Comparison of ENCODE assay signal across 29 cellular contexts in the genomic region with DNA sequence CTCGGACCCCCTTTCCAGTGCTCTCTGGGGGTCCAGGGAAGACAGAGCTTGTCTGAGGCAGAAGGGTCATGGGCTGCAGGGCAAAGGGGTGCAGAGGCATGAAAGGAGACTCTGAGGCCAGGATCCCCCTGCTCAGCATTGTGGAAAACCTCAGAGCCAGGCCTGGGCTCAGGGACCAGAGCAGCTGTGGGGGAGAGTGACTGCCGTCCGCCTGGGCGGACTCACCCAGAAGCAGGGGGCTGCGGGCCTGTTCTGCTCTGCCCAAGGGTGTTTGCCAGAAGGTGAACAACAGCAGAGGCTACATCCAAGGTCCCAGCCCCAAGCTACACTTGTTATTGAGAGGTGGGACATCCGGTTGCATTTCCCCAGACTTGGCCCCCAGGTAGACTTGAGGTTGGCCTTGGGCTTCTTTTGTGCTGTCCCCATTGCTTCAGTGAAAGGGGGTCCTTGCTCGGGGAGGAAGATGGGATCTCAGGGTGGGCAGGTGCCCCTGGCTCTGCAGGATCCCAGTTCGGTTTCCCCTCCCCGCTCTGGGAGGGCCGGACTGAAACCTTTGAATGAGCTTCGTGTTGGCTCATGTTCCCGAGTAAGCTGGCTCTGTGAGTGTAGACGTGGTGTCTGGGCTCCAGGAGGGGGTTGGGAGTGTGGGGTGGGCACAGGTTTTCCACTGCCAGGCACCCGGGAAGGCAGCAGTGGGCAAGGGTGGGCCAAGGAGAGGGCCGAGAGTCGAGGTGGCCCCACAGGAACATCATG.
DNase-seq lines count a peak whose midpoint lies in the region; ATAC-seq, FAIRE-seq and TF ChIP-seq lines count a peak whose summit lies in the region.
"Had no signal": no experiment of that assay in that cellular context is flagged by ENCODE, and none has a peak within 500 bp of the region (broad histone marks: within the 10 kb centered on the region; RNA-seq: fewer than 3 reads in every experiment).

No MANE protein-coding gene starts in this region.

- H3K4me1 ChIP-seq in SK-N-SH (ENCODE audit: control insufficient read depth in 1 of 2, insufficient read depth in 2 of 2, low read depth in 1 of 2, low read length in 1 of 2) (peaks cover 14 to 16% of the 10 kb centered on the region in 2 experiments; a peak in 3 of 4 replicates), astrocyte (ENCODE audit: insufficient read depth, low read length) (peaks cover 16% of the 10 kb centered on the region), stomach (peaks cover 28 to 74% (median 54%) of the 10 kb centered on the region in 4 donors), body of pancreas (peaks cover 16% of the 10 kb centered on the region), HepG2 (ENCODE audit: insufficient read depth, low read length) (0 out of 2 replicates have a peak, but pooled peaks cover 7% of the 10 kb centered on the region)
- H3K4me1 ChIP-seq: HAP-1 had no signal

- no peaks in the 10 kb centered on the region for H3K9me2 ChIP-seq in SK-N-SH

- peaks cover 49 to 52% of the 10 kb centered on the region in 2 experiments for H3K36me3 ChIP-seq in SK-N-SH (replicated peaks in 1 of 2; ENCODE audit: control insufficient read depth in 1 of 2, insufficient read depth in 2 of 2, low read length in 1 of 2)
- peaks cover 43% of the 10 kb centered on the region for H3K36me3 ChIP-seq in astrocyte (ENCODE audit: insufficient read depth, low read length)
- H3K36me3 ChIP-seq in stomach = peaks cover 0 to 9% (median 0%) of the 10 kb centered on the region in 4 donors
- H3K36me3 ChIP-seq in body of pancreas (replicated peaks in 1 of 2; ENCODE audit: insufficient read depth in 1 of 2, low read depth in 2 of 2) = no peaks in the 10 kb centered on the region
- H3K36me3 ChIP-seq in HepG2 (replicated peaks in 1 of 2; ENCODE audit: control insufficient read depth in 1 of 2, insufficient read depth in 2 of 2, low read length in 2 of 2) = no peaks in the 10 kb centered on the region
- H3K36me3 ChIP-seq: HAP-1 had no signal

- BruUV-seq in HepG2 (replicated peaks; lab: Mats Ljungman, UMichigan) = no TSS peak

- CTCF ChIA-PET in SK-N-SH (lab: Yijun Ruan, JAX) (interaction anchor here (1.1 to 15.1 kb wide), 6 partner anchors 29 to 290 kb away, joined by 3 to 348 read pairs (median 12); no protein-coding TSS in a partner anchor), HepG2 (lab: Yijun Ruan, JAX; ENCODE audit: low intra/inter-chr PET ratio, low total read pairs) (no interaction called here)

- H3K27ac ChIP-seq in SK-N-SH (ENCODE audit: low read depth in 2 of 2, low read length in 1 of 2) = peak overlapping the region in 1 of 2 experiments; percentile 30; a peak in 1 of 4 replicates
- H3K27ac ChIP-seq in astrocyte (ENCODE audit: low read depth, low read length) = peak overlapping the region; percentile 12
- H3K27ac ChIP-seq in stomach = peak overlapping the region; percentile 3 to 87 (median 72)
- H3K27ac ChIP-seq in body of pancreas = peak overlapping the region in 1 of 4 donors; percentile 44
- no peak overlapping the region for H3K27ac ChIP-seq in HepG2 (ENCODE audit: extremely low read length, insufficient read depth, low read length)

- H3K36me3 Mint-ChIP-seq in astrocyte (ENCODE audit: low read depth, unreplicated experiment) (peaks cover 33% of the 10 kb centered on the region), mesothelial cell of epicardium (peaks cover 22% of the 10 kb centered on the region)
- H3K36me3 Mint-ChIP-seq: CD4-positive, CD25-positive, alpha-beta regulatory T cell; natural killer cell had no signal

- in situ Hi-C loops in HepG2 (cut with HindIII; ENCODE audit: extremely low pct_ligation_motif_present, low pct_unique_long_range_greater_than_20kb) = loop anchor here (10.0 kb wide), 1 partner anchor 279 kb away; no protein-coding TSS in a partner anchor

- POLR2A ChIA-PET in SK-N-SH (lab: Yijun Ruan, JAX) (interaction anchor here (1.3 kb wide), 1 partner anchor 27 kb away, joined by 4 read pairs; no protein-coding TSS in a partner anchor), HepG2 (lab: Yijun Ruan, JAX) (no interaction called here)

- H3K4me3 Mint-ChIP-seq in astrocyte (ENCODE audit: unreplicated experiment) = no peak overlapping the region
- no peak overlapping the region for H3K4me3 Mint-ChIP-seq in mesothelial cell of epicardium
- H3K4me3 Mint-ChIP-seq: activated B cell treated with CpG ODN at 0.5 μM for 24 hours; CD4-positive, CD25-positive, alpha-beta regulatory T cell; natural killer cell; T-helper 2 cell treated with Interferon-gamma antibody and Interleukin-4, amounts not matched to agents 5 μg/mL and 100 μg/mL, for 36 hours had no signal

- peaks cover 3% of the 10 kb centered on the region for H3K9me3 Mint-ChIP-seq in astrocyte (ENCODE audit: unreplicated experiment)
- no peaks in the 10 kb centered on the region for H3K9me3 Mint-ChIP-seq in mesothelial cell of epicardium
- H3K9me3 Mint-ChIP-seq: T-helper 2 cell treated with Interferon-gamma antibody and Interleukin-4, amounts not matched to agents 5 μg/mL and 100 μg/mL, for 36 hours had no signal

- H3K9ac ChIP-seq in SK-N-SH = no peak overlapping the region
- H3K9ac ChIP-seq in astrocyte (ENCODE audit: low read length) = peak overlapping the region; percentile 27
- no peak overlapping the region for H3K9ac ChIP-seq in HepG2 (ENCODE audit: insufficient read depth, low read depth, low read length)

- H4K20me1 ChIP-seq in SK-N-SH (ENCODE audit: insufficient read depth) (peaks cover 94% of the 10 kb centered on the region), astrocyte (ENCODE audit: insufficient read depth, low read length) (peaks cover 99% of the 10 kb centered on the region), HepG2 (ENCODE audit: insufficient read depth, low read length) (no peaks in the 10 kb centered on the region)

- H3K27ac Mint-ChIP-seq in astrocyte (ENCODE audit: unreplicated experiment) (no peak overlapping the region), mesothelial cell of epicardium (peak overlapping the region; percentile 34)
- H3K27ac Mint-ChIP-seq: activated B cell treated with CpG ODN at 0.5 μM for 24 hours; CD4-positive, CD25-positive, alpha-beta regulatory T cell; natural killer cell; T-helper 2 cell treated with Interferon-gamma antibody and Interleukin-4, amounts not matched to agents 5 μg/mL and 100 μg/mL, for 36 hours had no signal

- DNase-seq in SK-N-SH = peak; percentile 51
- DNase-seq in astrocyte (ENCODE audit: low read depth) = no peak
- DNase-seq in mesothelial cell of epicardium (ENCODE audit: low spot score in 2 of 2, unreplicated experiment in 2 of 2) = no peak
- DNase-seq in stomach = no peak
- DNase-seq in body of pancreas = no peak
- DNase-seq in NCI-H2029 (lab: John Stamatoyannopoulos, UW) = no peak
- no peak for DNase-seq in HepG2 (ENCODE audit: low spot score)
- DNase-seq: 8988T; activated B cell treated with CpG ODN at 0.5 μM for 24 hours; activated CD4-positive, alpha-beta T cell treated with anti-CD3 and anti-CD28 coated beads, Interleukin-2, amount 50 U/mL, for 1 hour; activated naive CD4-positive, alpha-beta T cell treated with anti-CD3 and anti-CD28 coated beads, Interleukin-2, amount 50 U/mL, for 16 hours; amygdala; CD4-positive, CD25-positive, alpha-beta regulatory T cell; cortex of kidney; foreskin melanocyte; midbrain; natural killer cell; NCI-H1105; NCI-H1930; NCI-H226; NCI-H748 treated with DMSO at 0.1 percent for 48 hours; stimulated activated naive CD4-positive, alpha-beta T cell treated with Interleukin-2 at 50 U/mL for 16 hours had no signal

- H3K27me3 ChIP-seq in SK-N-SH (ENCODE audit: insufficient read depth) = no peaks in the 10 kb centered on the region
- H3K27me3 ChIP-seq in astrocyte (ENCODE audit: insufficient read depth, low read length) = no peaks in the 10 kb centered on the region
- peaks cover 0 to 1% (median 0%) of the 10 kb centered on the region in 3 donors for H3K27me3 ChIP-seq in stomach
- no peaks in the 10 kb centered on the region for H3K27me3 ChIP-seq in body of pancreas
- H3K27me3 ChIP-seq in HepG2 (ENCODE audit: control insufficient read depth in 1 of 2, insufficient read depth in 2 of 2, low read length in 2 of 2) = peaks cover 4 to 12% of the 10 kb centered on the region in 2 experiments; a peak in 3 of 5 replicates

- no peak for TF ChIP-seq EP300 in SK-N-SH (IDR thresholded peaks at IDR 0.05; ENCODE audit: borderline replicate concordance in 1 of 2, low read depth in 1 of 2, low read length in 1 of 2)
- TF ChIP-seq EP300 in stomach (IDR thresholded peaks at IDR 0.05) = no peak
- no peak for TF ChIP-seq EP300 in HepG2 (IDR thresholded peaks at IDR 0.05; ENCODE audit: low read depth in 2 of 2, low read length in 2 of 2)
- TF ChIP-seq EP300 in HepG2 (CRISPR knock-in tag; IDR thresholded peaks at IDR 0.05; ENCODE audit: borderline replicate concordance) = no peak

- 85% methylated on average over 10 of the region's 16 CpGs for WGBS in SK-N-SH (ENCODE audit: low lambda C conversion rate)
- 66 to 82% (median 76%) methylated on average over 12 to 16 of the region's 16 CpGs for WGBS in stomach, 5 donors
- 63 to 66% methylated on average over 7 to 16 of the region's 16 CpGs for WGBS in body of pancreas, 2 donors
- WGBS in HepG2 (ENCODE audit: low lambda C conversion rate) = 54% methylated on average over 5 of the region's 16 CpGs

- H3K4me1 Mint-ChIP-seq in astrocyte (ENCODE audit: low read depth, unreplicated experiment) (peaks cover 30% of the 10 kb centered on the region), mesothelial cell of epicardium (peaks cover 5% of the 10 kb centered on the region)
- H3K4me1 Mint-ChIP-seq: activated B cell treated with CpG ODN at 0.5 μM for 24 hours; CD4-positive, CD25-positive, alpha-beta regulatory T cell; natural killer cell had no signal

- H3K4me2 ChIP-seq in SK-N-SH (0 out of 2 replicates have a peak overlapping the region, but pooled peaks have one; percentile 6), astrocyte (ENCODE audit: low read length) (peak overlapping the region; percentile 42), HepG2 (ENCODE audit: low read depth, low read length) (no peak overlapping the region)

- TF ChIP-seq RAD21 in SK-N-SH (IDR thresholded peaks at IDR 0.05; ENCODE audit: low read length) (no peak), HepG2 (CRISPR knock-in tag; IDR thresholded peaks at IDR 0.05) (no peak)

- FAIRE-seq in astrocyte (lab: Jason Lieb, UNC) = no peak
- no peak for FAIRE-seq in HepG2 (lab: Jason Lieb, UNC)
- FAIRE-seq: GM19239, K562 had no signal

- no peak for TF ChIP-seq POLR2A in stomach (IDR thresholded peaks at IDR 0.05)
- no peak for TF ChIP-seq POLR2A in body of pancreas (IDR thresholded peaks at IDR 0.05)
- no peak for TF ChIP-seq POLR2A in HepG2 (IDR thresholded peaks at IDR 0.05; ENCODE audit: insufficient read depth in 1 of 2, low read depth in 2 of 2, low read length in 2 of 2)

- H3K4me3 ChIP-seq in SK-N-SH (ENCODE audit: low read depth in 2 of 2, low read length in 1 of 2) (no peak overlapping the region), astrocyte (ENCODE audit: insufficient read depth, low read depth, low read length) (no peak overlapping the region), stomach (no peak overlapping the region), body of pancreas (no peak overlapping the region), HepG2 (replicated peaks in 1 of 3; ENCODE audit: insufficient read depth in 1 of 3, low read depth in 2 of 3, low read length in 3 of 3) (no peak overlapping the region)
- H3K4me3 ChIP-seq: HAP-1, K562 had no signal

- H3K27me3 Mint-ChIP-seq in astrocyte (ENCODE audit: low read depth, unreplicated experiment) = no peaks in the 10 kb centered on the region
- no peaks in the 10 kb centered on the region for H3K27me3 Mint-ChIP-seq in mesothelial cell of epicardium (ENCODE audit: low read depth)

- ATAC-seq in SK-N-SH treated with all-trans-retinoic acid at 6 μM for 48 hours = no peak
- no peak for ATAC-seq in body of pancreas
- ATAC-seq in HepG2 = no peak
- ATAC-seq: esophagus mucosa, K562, left lobe of liver, natural killer cell had no signal

- H3K79me2 ChIP-seq in SK-N-SH (ENCODE audit: insufficient read depth) (peaks cover 50% of the 10 kb centered on the region), astrocyte (ENCODE audit: insufficient read depth, low read length) (peaks cover 52% of the 10 kb centered on the region), HepG2 (ENCODE audit: insufficient read depth, low read length) (no peaks in the 10 kb centered on the region)

- TF ChIP-seq CTCF in SK-N-SH (IDR thresholded peaks at IDR 0.05) = no peak
- no peak for TF ChIP-seq CTCF in astrocyte (IDR thresholded peaks at IDR 0.05; ENCODE audit: insufficient read depth, low read depth, low read length)
- TF ChIP-seq CTCF in mesothelial cell of epicardium (IDR thresholded peaks at IDR 0.05; ENCODE audit: unreplicated experiment) = no peak
- no peak for TF ChIP-seq CTCF in stomach (IDR thresholded peaks at IDR 0.05)
- TF ChIP-seq CTCF in body of pancreas (IDR thresholded peaks at IDR 0.05) = no peak
- TF ChIP-seq CTCF in HepG2 (CRISPR knock-in tag; IDR thresholded peaks at IDR 0.05) = no peak

- H3F3A ChIP-seq in SK-N-SH (replicated peaks; ENCODE audit: insufficient read depth) = peaks cover 21% of the 10 kb centered on the region

- H2AFZ ChIP-seq in SK-N-SH (ENCODE audit: low read depth) = no peak overlapping the region
- no peak overlapping the region for H2AFZ ChIP-seq in astrocyte (ENCODE audit: low read depth, low read length)
- no peak overlapping the region for H2AFZ ChIP-seq in HepG2 (ENCODE audit: low read length)

- H3K9me3 ChIP-seq in SK-N-SH (no peaks in the 10 kb centered on the region), astrocyte (ENCODE audit: insufficient read depth, low read depth, low read length) (no peaks in the 10 kb centered on the region), stomach (no peaks in the 10 kb centered on the region), body of pancreas (no peaks in the 10 kb centered on the region), HepG2 (ENCODE audit: low read length) (no peaks in the 10 kb centered on the region)
- H3K9me3 ChIP-seq: HAP-1 had no signal

- intact Hi-C loops in stomach (cut with DNase I; ENCODE audit: low total_unique reads) = no loop called here
- intact Hi-C loops in body of pancreas (cut with DNase I) = loop anchor here (10.0 kb wide), 1 partner anchor 559 kb away; no protein-coding TSS in a partner anchor
- intact Hi-C loops in HepG2 (cut with micrococcal nuclease; ENCODE audit: unreplicated experiment) = no loop called here
